In genomic region chr19:55080121-55080914, GRCh38 we compare ENCODE assay signal across 8 cellular contexts. TPM values are rescaled to one million over a fixed set of nuclear protein-coding genes. Genes with fewer than 3 reads are reported as not detected.
A peak's percentile ranks its signal among the peaks of the same experiment; 100 is the strongest.
DNase-seq lines count a peak whose midpoint lies in the region; ATAC-seq and TF ChIP-seq lines count a peak whose summit lies in the region.

No MANE protein-coding gene starts in this region.

- peak overlapping the region; percentile 83 for H3K4me3 ChIP-seq in CD8-positive, alpha-beta T cell (ENCODE audit: low read depth, low read length)
- H3K4me3 ChIP-seq in HL-60 (replicated peaks; ENCODE audit: insufficient read depth, low read length) (peak overlapping the region; percentile 80), fibroblast of pulmonary artery (replicated peaks; ENCODE audit: low read depth, low read length) (peak overlapping the region; percentile 57), neutrophil (ENCODE audit: low read depth in 1 of 2, low read length in 1 of 2) (peak overlapping the region; percentile 2 to 46)

- intact Hi-C loops in CD8-positive, alpha-beta T cell (cut with DNase I, micrococcal nuclease) = loop anchor here (2.0 to 10.0 kb wide), 2 partner anchors 80 to 324 kb away; partner anchors contain the start of gene UBE2S (in 1 of the 2)

- peaks cover 56% of the 10 kb centered on the region for H3K27me3 Mint-ChIP-seq in CD8-positive, alpha-beta T cell (ENCODE audit: low read depth)
- peaks cover 51% of the 10 kb centered on the region for H3K27me3 Mint-ChIP-seq in activated T-cell treated with anti-CD3 and anti-CD28 coated beads, Interleukin-2, amount 50 U/mL, for 4 hours (ENCODE audit: low read depth)

- peak; percentile 36 to 72 (median 46) for DNase-seq in CD8-positive, alpha-beta T cell
- peak; percentile 86 to 89 for DNase-seq in HL-60 (ENCODE audit: low read depth in 1 of 2, low spot score in 1 of 2)
- peak; percentile 74 for DNase-seq in NOMO-1 treated with dmso at 0.1 percent for 144 hours (lab: John Stamatoyannopoulos, UW; ENCODE audit: unreplicated experiment)
- peak; percentile 32 for DNase-seq in activated T-cell treated with anti-CD3 and anti-CD28 coated beads, Interleukin-2, amount 50 U/mL, for 4 hours
- DNase-seq in fibroblast of pulmonary artery (ENCODE audit: low read depth) = peak; percentile 62

- peaks cover 30% of the 10 kb centered on the region for H3K4me1 ChIP-seq in CD8-positive, alpha-beta T cell (ENCODE audit: insufficient read depth, low read length)
- peaks cover 25 to 28% of the 10 kb centered on the region in 2 experiments for H3K4me1 ChIP-seq in neutrophil (ENCODE audit: control insufficient read depth in 1 of 2, insufficient read depth in 1 of 2, low read depth in 1 of 2, low read length in 1 of 2)

- no peak for TF ChIP-seq CTCF in CD8-positive, alpha-beta T cell (IDR thresholded peaks at IDR 0.05)
- TF ChIP-seq CTCF in HL-60 (IDR thresholded peaks at IDR 0.05; ENCODE audit: insufficient read depth, low read length) (no peak), fibroblast of pulmonary artery (IDR thresholded peaks at IDR 0.05; ENCODE audit: low read length, missing control alignments) (no peak), neutrophil (IDR thresholded peaks at IDR 0.05) (no peak)

- no peak overlapping the region for H3K27ac Mint-ChIP-seq in CD8-positive, alpha-beta T cell

- no peaks in the 10 kb centered on the region for H3K36me3 Mint-ChIP-seq in CD8-positive, alpha-beta T cell
- no peaks in the 10 kb centered on the region for H3K36me3 Mint-ChIP-seq in activated T-cell treated with anti-CD3 and anti-CD28 coated beads, Interleukin-2, amount 50 U/mL, for 4 hours (ENCODE audit: insufficient read depth)

- POLR2A ChIA-PET in CD8-positive, alpha-beta T cell (lab: Charles Lee) = interaction anchor here (0.6 kb wide), 1 partner anchor 622 kb away, joined by 3 read pairs; no protein-coding TSS in a partner anchor

- no peaks in the 10 kb centered on the region for H3K9me3 ChIP-seq in CD8-positive, alpha-beta T cell (ENCODE audit: low read length)
- H3K9me3 ChIP-seq in neutrophil = peaks cover 6% of the 10 kb centered on the region

- H3K4me3 Mint-ChIP-seq in CD8-positive, alpha-beta T cell = peak overlapping the region; percentile 84
- H3K4me3 Mint-ChIP-seq in activated T-cell treated with anti-CD3 and anti-CD28 coated beads, Interleukin-2, amount 50 U/mL, for 4 hours = peak overlapping the region; percentile 75

- peaks cover 20% of the 10 kb centered on the region for H3K27me3 ChIP-seq in CD8-positive, alpha-beta T cell (ENCODE audit: insufficient read depth, low read length)
- peaks cover 14% of the 10 kb centered on the region for H3K27me3 ChIP-seq in HL-60 (ENCODE audit: insufficient read depth, poor library complexity, severe bottlenecking)
- peaks cover 92% of the 10 kb centered on the region for H3K27me3 ChIP-seq in neutrophil

- CTCF ChIA-PET in CD8-positive, alpha-beta T cell (lab: Charles Lee) = interaction anchor here (1.4 kb wide), 1 partner anchor 10 kb away, joined by 8 read pairs; no protein-coding TSS in a partner anchor

- H3K27ac ChIP-seq in CD8-positive, alpha-beta T cell (ENCODE audit: low read depth, low read length) = no peak overlapping the region
- H3K27ac ChIP-seq in HL-60 (replicated peaks) = peak overlapping the region; percentile 60
- H3K27ac ChIP-seq in neutrophil = no peak overlapping the region

- peak; percentile 64 for ATAC-seq in CD8-positive, alpha-beta T cell
- peak; percentile 59 to 60 for ATAC-seq in activated T-cell treated with anti-CD3 and anti-CD28 coated beads, Interleukin-2, amount 50 U/mL, for 4 hours
- ATAC-seq in GM19397 (IDR thresholded peaks at IDR 0.05; ENCODE audit: unreplicated experiment) (no peak), GM18907 (IDR thresholded peaks at IDR 0.05; ENCODE audit: unreplicated experiment) (no peak)

- peaks cover 22% of the 10 kb centered on the region for H3K4me1 Mint-ChIP-seq in CD8-positive, alpha-beta T cell (ENCODE audit: low read depth)
- peaks cover 19% of the 10 kb centered on the region for H3K4me1 Mint-ChIP-seq in activated T-cell treated with anti-CD3 and anti-CD28 coated beads, Interleukin-2, amount 50 U/mL, for 4 hours (ENCODE audit: low read depth)

- no peaks in the 10 kb centered on the region for H3K36me3 ChIP-seq in CD8-positive, alpha-beta T cell (ENCODE audit: insufficient read depth, low read length)
- no peaks in the 10 kb centered on the region for H3K36me3 ChIP-seq in neutrophil

- no peaks in the 10 kb centered on the region for H3K9me3 Mint-ChIP-seq in CD8-positive, alpha-beta T cell
- H3K9me3 Mint-ChIP-seq in activated T-cell treated with anti-CD3 and anti-CD28 coated beads, Interleukin-2, amount 50 U/mL, for 4 hours = no peaks in the 10 kb centered on the region

RNA-seq across cellular contexts. Expression of gene EPS8L1, which starts 4.6 kb away (rescaled TPM):
- total RNA-seq in CD8-positive, alpha-beta T cell = 1 to 10 TPM; 4.8 to 6.2 TPM
- total RNA-seq in activated T-cell treated with anti-CD3 and anti-CD28 coated beads, Interleukin-2, amount 50 U/mL, for 4 hours = 1 to 10 TPM in 1 of 3 donors, under 1 TPM in 2; 0.53 to 1.2 (median 0.87) TPM

RNA-seq across cellular contexts. Expression of gene RDH13, which starts 17.4 kb away (rescaled TPM):
- 10 to 100 TPM; 12.4 to 13.4 TPM for total RNA-seq in CD8-positive, alpha-beta T cell
- total RNA-seq in activated T-cell treated with anti-CD3 and anti-CD28 coated beads, Interleukin-2, amount 50 U/mL, for 4 hours = 10 to 100 TPM; 19.2 to 40.7 (median 19.5) TPM

RNA-seq across cellular contexts. Expression of gene PPP1R12C, which starts 37.1 kb away (rescaled TPM):
- total RNA-seq in CD8-positive, alpha-beta T cell = 10 to 100 TPM; 93.8 to 97.6 TPM
- total RNA-seq in activated T-cell treated with anti-CD3 and anti-CD28 coated beads, Interleukin-2, amount 50 U/mL, for 4 hours = 100 to 1,000 TPM in 2 of 3 donors, 10 to 100 TPM in 1; 95.6 to 105 (median 104) TPM

RNA-seq across cellular contexts. Expression of gene GP6, which starts 42.3 kb away (rescaled TPM):
- under 1 TPM; 0.56 to 0.57 TPM for total RNA-seq in CD8-positive, alpha-beta T cell
- under 1 TPM in 2 of 3 donors, not detected in 1; 0.26 to 0.53 TPM for total RNA-seq in activated T-cell treated with anti-CD3 and anti-CD28 coated beads, Interleukin-2, amount 50 U/mL, for 4 hours

Comparison
In these comparisons a context has a peak if more than half of its experiments do, and no peak if none do; other contexts are left out.
1. ATAC-seq: peak in CD8-positive, alpha-beta T cell (single experiment) and activated T-cell treated with anti-CD3 and anti-CD28 coated beads, Interleukin-2, amount 50 U/mL, for 4 hours (2 of 2); none in GM19397 (single experiment) and GM18907 (single experiment).
2. DNase-seq: peak in every context shown above with its lines; median percentile 88 in HL-60; 74 in NOMO-1 treated with dmso at 0.1 percent for 144 hours; 62 in fibroblast of pulmonary artery; 46 in CD8-positive, alpha-beta T cell; 32 in activated T-cell treated with anti-CD3 and anti-CD28 coated beads, Interleukin-2, amount 50 U/mL, for 4 hours.
3. H3K4me3 ChIP-seq: peak in every context shown above with its lines; median percentile 83 in CD8-positive, alpha-beta T cell; 80 in HL-60; 57 in fibroblast of pulmonary artery; 24 in neutrophil.